ENCODE assay signal across 11 cellular contexts in genomic region chrX:155864655-155865054, GRCh38. TPM values are rescaled to one million over a fixed set of nuclear protein-coding genes. Genes with fewer than 3 reads are reported as not detected.
DNase-seq lines count a peak whose midpoint lies in the region; TF ChIP-seq lines count a peak whose summit lies in the region.
"Had no signal": no experiment of that assay in that cellular context is flagged by ENCODE, and none has a peak within 500 bp of the region (broad histone marks: within the 10 kb centered on the region; RNA-seq: fewer than 3 reads in every experiment).

No MANE protein-coding gene starts in this region.

- no peaks in the 10 kb centered on the region for H4K20me1 ChIP-seq in PC-9 (ENCODE audit: insufficient read depth)

- H3K9me3 ChIP-seq in A673 (ENCODE audit: low read depth, low read length, poor library complexity, severe bottlenecking), result peaks cover 8% of the 10 kb centered on the region
- H3K9me3 ChIP-seq in PC-9 (ENCODE audit: insufficient read depth, low read depth), result no peaks in the 10 kb centered on the region

- H3K27me3 Mint-ChIP-seq in Calu3 (ENCODE audit: unreplicated experiment), result no peaks in the 10 kb centered on the region

- H3K79me2 ChIP-seq in PC-9 (ENCODE audit: low read depth), result no peaks in the 10 kb centered on the region

- no peak overlapping the region for H3K4me2 ChIP-seq in PC-9

- no peaks in the 10 kb centered on the region for H3F3A ChIP-seq in PC-9 (ENCODE audit: insufficient read depth, low read depth)

- no peaks in the 10 kb centered on the region for H3K36me3 ChIP-seq in A673 (ENCODE audit: insufficient read depth, low read length, poor library complexity, severe bottlenecking)
- no peaks in the 10 kb centered on the region for H3K36me3 ChIP-seq in PC-9 (ENCODE audit: low read depth)

- intact Hi-C loops in A673 (cut with micrococcal nuclease; ENCODE audit: unreplicated experiment) (no loop called here), PC-9 (cut with micrococcal nuclease; ENCODE audit: unreplicated experiment) (no loop called here), Calu3 (cut with micrococcal nuclease; ENCODE audit: unreplicated experiment) (no loop called here)

- TF ChIP-seq CTCF in A673 (conservative IDR thresholded peaks at IDR 0.05; ENCODE audit: low read depth, low read length) (peak; percentile 34), GM12875 (IDR thresholded peaks at IDR 0.05; ENCODE audit: borderline replicate concordance, insufficient read depth, low read depth, low read length) (0 out of 2 replicates have a peak, but pooled peaks have one; percentile 7), PC-9 (conservative IDR thresholded peaks at IDR 0.05) (peak; percentile 44), Calu3 (IDR thresholded peaks at IDR 0.05; ENCODE audit: unreplicated experiment) (no peak)

- no peaks in the 10 kb centered on the region for H3K4me1 Mint-ChIP-seq in Calu3 (ENCODE audit: low read depth, unreplicated experiment)
- H3K4me1 Mint-ChIP-seq: naive B cell had no signal

- no peak overlapping the region for H3K4me3 Mint-ChIP-seq in Calu3 (ENCODE audit: low read depth, unreplicated experiment)
- H3K4me3 Mint-ChIP-seq: CD8-positive, alpha-beta T cell; naive B cell had no signal

- no peak overlapping the region for H3K4me3 ChIP-seq in A673 (ENCODE audit: low read depth, low read length, poor library complexity, severe bottlenecking)
- H3K4me3 ChIP-seq in GM12875 (ENCODE audit: low read depth, low read length), result no peak overlapping the region
- no peak overlapping the region for H3K4me3 ChIP-seq in PC-9

- no peak overlapping the region for H3K27ac Mint-ChIP-seq in Calu3 (ENCODE audit: unreplicated experiment)
- H3K27ac Mint-ChIP-seq: CD8-positive, alpha-beta T cell; naive B cell had no signal

- POLR2A ChIA-PET in A673 (lab: Charles Lee; ENCODE audit: low non-redundant PET), result no interaction called here
- POLR2A ChIA-PET in PC-9 (lab: Charles Lee; ENCODE audit: unreplicated experiment), result no interaction called here

- H3K27me3 ChIP-seq in A673 (replicated peaks; ENCODE audit: insufficient read depth, low read depth, low read length, poor library complexity) (no peaks in the 10 kb centered on the region), PC-9 (ENCODE audit: insufficient read depth, low read depth) (no peaks in the 10 kb centered on the region)

- no peaks in the 10 kb centered on the region for H3K9me2 ChIP-seq in PC-9 (ENCODE audit: insufficient read depth)

- H3K36me3 Mint-ChIP-seq in Calu3 (ENCODE audit: insufficient read depth, unreplicated experiment), result no peaks in the 10 kb centered on the region

- H3K27ac ChIP-seq in A673 (ENCODE audit: low read depth, low read length, poor library complexity, severe bottlenecking) (no peak overlapping the region), PC-9 (no peak overlapping the region)

- H3K4me1 ChIP-seq in A673 (ENCODE audit: insufficient read depth, low read length, poor library complexity, severe bottlenecking) (no peaks in the 10 kb centered on the region), PC-9 (replicated peaks; ENCODE audit: insufficient read depth) (no peaks in the 10 kb centered on the region)

- no peak overlapping the region for H2AFZ ChIP-seq in PC-9

- BruUV-seq in A673 (replicated peaks; lab: Mats Ljungman, UMichigan) (no TSS peak), PC-9 (replicated peaks; lab: Mats Ljungman, UMichigan) (no TSS peak), Calu3 (replicated peaks; lab: Mats Ljungman, UMichigan) (no TSS peak)

- DNase-seq in A673 (ENCODE audit: low spot score), result peak; percentile 6
- no peak for DNase-seq in PC-9
- peak; percentile 10 for DNase-seq in fibroblast of peridontal ligament (ENCODE audit: extremely low read depth)
- no peak for DNase-seq in COLO668 (lab: John Stamatoyannopoulos, UW; ENCODE audit: unreplicated experiment)
- DNase-seq in Calu3, result no peak
- DNase-seq in COLO829 (ENCODE audit: low spot score), result no peak
- no peak for DNase-seq in NCI-H345 (lab: John Stamatoyannopoulos, UW)
- DNase-seq: CD8-positive, alpha-beta T cell; naive B cell; stimulated activated naive CD4-positive, alpha-beta T cell had no signal

- CTCF ChIA-PET in A673 (lab: Charles Lee) (no interaction called here), PC-9 (lab: Charles Lee) (no interaction called here), Calu3 (lab: Charles Lee) (no interaction called here)

- H3K9me3 Mint-ChIP-seq in Calu3 (ENCODE audit: low read depth, unreplicated experiment), result peaks cover 9% of the 10 kb centered on the region

RNA-seq across cellular contexts. Expression of gene VAMP7, which starts 16.5 kb away (rescaled TPM):
- total RNA-seq in A673 (2021) (25.1 and 26.2 TPM in 2 replicates), PC-9 (2021) (60.2 and 77.7 TPM in 2 replicates), Calu3 (2022) (30.3 and 40.4 TPM in 2 replicates)

Comparison
In these comparisons a context has a peak if more than half of its experiments do, and no peak if none do; other contexts are left out.
1. DNase-seq: peak in A673 (single experiment) and fibroblast of peridontal ligament (single experiment); none in PC-9 (0 of 2), COLO668 (single experiment), Calu3 (single experiment), COLO829 (single experiment) and NCI-H345 (single experiment).